In the genomic region with DNA sequence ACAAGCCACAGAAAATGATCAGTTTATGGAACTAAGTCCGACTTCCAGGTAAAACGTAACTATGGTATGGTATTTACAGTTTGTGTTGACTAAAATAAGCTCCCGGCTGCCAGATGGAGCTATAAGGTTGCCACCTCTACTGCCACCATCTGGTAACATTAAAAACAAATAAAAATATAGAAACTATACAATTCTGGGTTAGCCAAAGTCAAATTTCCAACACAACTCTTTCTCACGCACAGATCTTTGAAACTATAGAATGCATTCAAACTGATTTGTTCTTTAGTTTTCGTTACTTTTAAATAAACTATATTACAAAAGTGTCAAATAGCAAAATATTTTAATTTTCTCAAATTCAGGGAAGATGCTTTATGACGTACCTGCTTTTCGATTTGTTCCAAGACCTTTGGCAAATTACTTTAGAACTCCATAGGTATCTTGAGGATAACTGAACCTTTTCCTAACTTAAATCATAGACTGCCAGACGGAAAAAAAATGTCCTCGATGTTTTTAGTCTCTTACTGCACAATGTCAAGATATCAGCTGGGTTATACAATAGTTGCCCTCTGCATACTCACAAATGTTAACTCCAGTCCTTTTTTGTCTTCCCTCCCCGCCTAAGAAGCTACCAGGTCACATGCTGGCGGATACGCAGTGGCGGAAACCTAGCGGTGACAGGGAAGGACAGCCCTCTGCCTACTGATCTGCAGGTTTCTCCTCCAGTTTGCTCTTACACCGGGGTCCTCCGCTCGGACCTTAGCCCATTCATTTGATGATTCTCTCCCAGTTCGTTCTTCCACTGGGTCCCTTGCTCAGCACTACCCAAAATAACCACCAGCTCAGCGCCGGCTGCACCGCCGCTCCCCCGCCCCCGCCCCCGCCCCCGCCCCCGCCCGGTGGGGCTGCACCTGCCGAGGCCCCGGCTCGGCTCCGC, we compare ENCODE assay signal across 1 cellular context.
TF ChIP-seq lines count a peak whose summit lies in the region.

No MANE protein-coding gene starts in this region.

TF ChIP-seq in H1, 55 proteins besides CTCF, POLR2A, EP300 and RAD21:
- TF ChIP-seq NANOG (IDR thresholded peaks at IDR 0.05; ENCODE audit: insufficient read depth, low read depth, low read length, poor library complexity, severe bottlenecking), result no peak
- no peak for TF ChIP-seq JUND (IDR thresholded peaks at IDR 0.05; ENCODE audit: low read length)
- TF ChIP-seq TAF1 (IDR thresholded peaks at IDR 0.05; ENCODE audit: low read depth, low read length), result no peak
- TF ChIP-seq SP4 (IDR thresholded peaks at IDR 0.05; ENCODE audit: low read length), result no peak
- TF ChIP-seq RXRA (IDR thresholded peaks at IDR 0.05; ENCODE audit: insufficient read depth, low read depth, low read length), result no peak
- TF ChIP-seq CREB1 (IDR thresholded peaks at IDR 0.05), result no peak
- no peak for TF ChIP-seq SP1 (IDR thresholded peaks at IDR 0.05; ENCODE audit: low read depth, low read length)
- no peak for TF ChIP-seq SIX5 (IDR thresholded peaks at IDR 0.05; ENCODE audit: low read depth, low read length)
- no peak for TF ChIP-seq GABPA (IDR thresholded peaks at IDR 0.05; ENCODE audit: borderline replicate concordance, insufficient read depth, low read length)
- no peak for TF ChIP-seq SRF (IDR thresholded peaks at IDR 0.05; ENCODE audit: low read depth, low read length)
- TF ChIP-seq, protein P1, sequence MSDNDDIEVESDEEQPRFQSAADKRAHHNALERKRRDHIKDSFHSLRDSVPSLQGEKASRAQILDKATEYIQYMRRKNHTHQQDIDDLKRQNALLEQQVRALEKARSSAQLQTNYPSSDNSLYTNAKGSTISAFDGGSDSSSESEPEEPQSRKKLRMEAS (IDR thresholded peaks at IDR 0.05), result peak; percentile 47; the same call in 1 of the 2 replicates
- TF ChIP-seq SIN3A (conservative IDR thresholded peaks at IDR 0.05 in 1 of 2, IDR thresholded peaks at IDR 0.05 in 1 of 2; ENCODE audit: low read depth in 1 of 2, low read length in 2 of 2), result peak; percentile 51 to 73; a peak in 2 of 4 replicates
- no peak for TF ChIP-seq TEAD4 (IDR thresholded peaks at IDR 0.05; ENCODE audit: low read depth, low read length)
- no peak for TF ChIP-seq CBX5 (IDR thresholded peaks at IDR 0.05; ENCODE audit: low read depth, low read length)
- TF ChIP-seq TBP (IDR thresholded peaks at IDR 0.05; ENCODE audit: low read depth, low read length), result peak; percentile 59
- TF ChIP-seq ASH2L (IDR thresholded peaks at IDR 0.05; ENCODE audit: low read length), result no peak
- no peak for TF ChIP-seq SUZ12 (IDR thresholded peaks at IDR 0.05; ENCODE audit: low read length)
- no peak for TF ChIP-seq JUN (IDR thresholded peaks at IDR 0.05; ENCODE audit: low read depth, low read length)
- no peak for TF ChIP-seq BACH1 (IDR thresholded peaks at IDR 0.05; ENCODE audit: low read length)
- no peak for TF ChIP-seq SP2 (IDR thresholded peaks at IDR 0.05; ENCODE audit: low read length)
- no peak for TF ChIP-seq BCL11A (IDR thresholded peaks at IDR 0.05; ENCODE audit: low read depth in 2 of 2, low read length in 2 of 2)
- TF ChIP-seq, protein P2, sequence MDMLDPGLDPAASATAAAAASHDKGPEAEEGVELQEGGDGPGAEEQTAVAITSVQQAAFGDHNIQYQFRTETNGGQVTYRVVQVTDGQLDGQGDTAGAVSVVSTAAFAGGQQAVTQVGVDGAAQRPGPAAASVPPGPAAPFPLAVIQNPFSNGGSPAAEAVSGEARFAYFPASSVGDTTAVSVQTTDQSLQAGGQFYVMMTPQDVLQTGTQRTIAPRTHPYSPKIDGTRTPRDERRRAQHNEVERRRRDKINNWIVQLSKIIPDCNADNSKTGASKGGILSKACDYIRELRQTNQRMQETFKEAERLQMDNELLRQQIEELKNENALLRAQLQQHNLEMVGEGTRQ (IDR thresholded peaks at IDR 0.05; ENCODE audit: low read length), result peak; percentile 52; the same call in 1 of the 2 replicates
- no peak for TF ChIP-seq FOSL1 (IDR thresholded peaks at IDR 0.05; ENCODE audit: insufficient read depth, low read depth, low read length)
- peak; percentile 65 for TF ChIP-seq SAP30 (IDR thresholded peaks at IDR 0.05; ENCODE audit: insufficient read depth, insufficient replicate concordance, low read length)
- no peak for TF ChIP-seq HDAC6 (IDR thresholded peaks at IDR 0.05; ENCODE audit: low read depth, low read length)
- TF ChIP-seq TCF12 (IDR thresholded peaks at IDR 0.05; ENCODE audit: low read depth, low read length), result no peak
- no peak for TF ChIP-seq TAF7 (optimal IDR thresholded peaks at IDR 0.05; ENCODE audit: borderline replicate concordance, low read depth, low read length)
- no peak for TF ChIP-seq CTBP2 (IDR thresholded peaks at IDR 0.05; ENCODE audit: borderline replicate concordance, insufficient read depth, insufficient read length, low read length)
- no peak for TF ChIP-seq GTF2F1 (IDR thresholded peaks at IDR 0.05; ENCODE audit: borderline replicate concordance, low read depth, low read length)
- TF ChIP-seq, protein P3, sequence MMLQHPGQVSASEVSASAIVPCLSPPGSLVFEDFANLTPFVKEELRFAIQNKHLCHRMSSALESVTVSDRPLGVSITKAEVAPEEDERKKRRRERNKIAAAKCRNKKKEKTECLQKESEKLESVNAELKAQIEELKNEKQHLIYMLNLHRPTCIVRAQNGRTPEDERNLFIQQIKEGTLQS (IDR thresholded peaks at IDR 0.05; ENCODE audit: insufficient read depth, low read depth, low read length), result no peak
- no peak for TF ChIP-seq EZH2 (IDR thresholded peaks at IDR 0.05; ENCODE audit: low read depth, low read length, severe bottlenecking)
- TF ChIP-seq CEBPB (IDR thresholded peaks at IDR 0.05; ENCODE audit: low read depth, low read length), result no peak
- TF ChIP-seq KDM4A (IDR thresholded peaks at IDR 0.05; ENCODE audit: low read depth, low read length, severe bottlenecking), result no peak
- TF ChIP-seq, protein P4, sequence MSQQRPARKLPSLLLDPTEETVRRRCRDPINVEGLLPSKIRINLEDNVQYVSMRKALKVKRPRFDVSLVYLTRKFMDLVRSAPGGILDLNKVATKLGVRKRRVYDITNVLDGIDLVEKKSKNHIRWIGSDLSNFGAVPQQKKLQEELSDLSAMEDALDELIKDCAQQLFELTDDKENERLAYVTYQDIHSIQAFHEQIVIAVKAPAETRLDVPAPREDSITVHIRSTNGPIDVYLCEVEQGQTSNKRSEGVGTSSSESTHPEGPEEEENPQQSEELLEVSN (IDR thresholded peaks at IDR 0.05), result no peak
- TF ChIP-seq POLR2AphosphoS5 (IDR thresholded peaks at IDR 0.05; ENCODE audit: low read depth, low read length), result 0 out of 2 replicates have a peak, but pooled peaks have one; percentile 19
- TF ChIP-seq EGR1 (IDR thresholded peaks at IDR 0.05; ENCODE audit: borderline replicate concordance, low read depth, low read length), result no peak
- TF ChIP-seq CHD2 (IDR thresholded peaks at IDR 0.05; ENCODE audit: low read length), result no peak
- no peak for TF ChIP-seq POU5F1 (IDR thresholded peaks at IDR 0.05; ENCODE audit: low read depth, low read length)
- TF ChIP-seq, protein P5, sequence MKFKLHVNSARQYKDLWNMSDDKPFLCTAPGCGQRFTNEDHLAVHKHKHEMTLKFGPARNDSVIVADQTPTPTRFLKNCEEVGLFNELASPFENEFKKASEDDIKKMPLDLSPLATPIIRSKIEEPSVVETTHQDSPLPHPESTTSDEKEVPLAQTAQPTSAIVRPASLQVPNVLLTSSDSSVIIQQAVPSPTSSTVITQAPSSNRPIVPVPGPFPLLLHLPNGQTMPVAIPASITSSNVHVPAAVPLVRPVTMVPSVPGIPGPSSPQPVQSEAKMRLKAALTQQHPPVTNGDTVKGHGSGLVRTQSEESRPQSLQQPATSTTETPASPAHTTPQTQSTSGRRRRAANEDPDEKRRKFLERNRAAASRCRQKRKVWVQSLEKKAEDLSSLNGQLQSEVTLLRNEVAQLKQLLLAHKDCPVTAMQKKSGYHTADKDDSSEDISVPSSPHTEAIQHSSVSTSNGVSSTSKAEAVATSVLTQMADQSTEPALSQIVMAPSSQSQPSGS (IDR thresholded peaks at IDR 0.05; ENCODE audit: low read length), result no peak
- no peak for TF ChIP-seq KDM5A (IDR thresholded peaks at IDR 0.05; ENCODE audit: low read length)
- no peak for TF ChIP-seq ZNF274 (IDR thresholded peaks at IDR 0.05; ENCODE audit: borderline replicate concordance, extremely low read depth, low read length)
- TF ChIP-seq MAFK (IDR thresholded peaks at IDR 0.05; ENCODE audit: low read depth, low read length), result no peak
- no peak for TF ChIP-seq HDAC2 (IDR thresholded peaks at IDR 0.05; ENCODE audit: borderline replicate concordance in 1 of 2, low read depth in 2 of 2, low read length in 2 of 2)
- no peak for TF ChIP-seq NRF1 (IDR thresholded peaks at IDR 0.05; ENCODE audit: low read depth, low read length)
- TF ChIP-seq, protein P6, sequence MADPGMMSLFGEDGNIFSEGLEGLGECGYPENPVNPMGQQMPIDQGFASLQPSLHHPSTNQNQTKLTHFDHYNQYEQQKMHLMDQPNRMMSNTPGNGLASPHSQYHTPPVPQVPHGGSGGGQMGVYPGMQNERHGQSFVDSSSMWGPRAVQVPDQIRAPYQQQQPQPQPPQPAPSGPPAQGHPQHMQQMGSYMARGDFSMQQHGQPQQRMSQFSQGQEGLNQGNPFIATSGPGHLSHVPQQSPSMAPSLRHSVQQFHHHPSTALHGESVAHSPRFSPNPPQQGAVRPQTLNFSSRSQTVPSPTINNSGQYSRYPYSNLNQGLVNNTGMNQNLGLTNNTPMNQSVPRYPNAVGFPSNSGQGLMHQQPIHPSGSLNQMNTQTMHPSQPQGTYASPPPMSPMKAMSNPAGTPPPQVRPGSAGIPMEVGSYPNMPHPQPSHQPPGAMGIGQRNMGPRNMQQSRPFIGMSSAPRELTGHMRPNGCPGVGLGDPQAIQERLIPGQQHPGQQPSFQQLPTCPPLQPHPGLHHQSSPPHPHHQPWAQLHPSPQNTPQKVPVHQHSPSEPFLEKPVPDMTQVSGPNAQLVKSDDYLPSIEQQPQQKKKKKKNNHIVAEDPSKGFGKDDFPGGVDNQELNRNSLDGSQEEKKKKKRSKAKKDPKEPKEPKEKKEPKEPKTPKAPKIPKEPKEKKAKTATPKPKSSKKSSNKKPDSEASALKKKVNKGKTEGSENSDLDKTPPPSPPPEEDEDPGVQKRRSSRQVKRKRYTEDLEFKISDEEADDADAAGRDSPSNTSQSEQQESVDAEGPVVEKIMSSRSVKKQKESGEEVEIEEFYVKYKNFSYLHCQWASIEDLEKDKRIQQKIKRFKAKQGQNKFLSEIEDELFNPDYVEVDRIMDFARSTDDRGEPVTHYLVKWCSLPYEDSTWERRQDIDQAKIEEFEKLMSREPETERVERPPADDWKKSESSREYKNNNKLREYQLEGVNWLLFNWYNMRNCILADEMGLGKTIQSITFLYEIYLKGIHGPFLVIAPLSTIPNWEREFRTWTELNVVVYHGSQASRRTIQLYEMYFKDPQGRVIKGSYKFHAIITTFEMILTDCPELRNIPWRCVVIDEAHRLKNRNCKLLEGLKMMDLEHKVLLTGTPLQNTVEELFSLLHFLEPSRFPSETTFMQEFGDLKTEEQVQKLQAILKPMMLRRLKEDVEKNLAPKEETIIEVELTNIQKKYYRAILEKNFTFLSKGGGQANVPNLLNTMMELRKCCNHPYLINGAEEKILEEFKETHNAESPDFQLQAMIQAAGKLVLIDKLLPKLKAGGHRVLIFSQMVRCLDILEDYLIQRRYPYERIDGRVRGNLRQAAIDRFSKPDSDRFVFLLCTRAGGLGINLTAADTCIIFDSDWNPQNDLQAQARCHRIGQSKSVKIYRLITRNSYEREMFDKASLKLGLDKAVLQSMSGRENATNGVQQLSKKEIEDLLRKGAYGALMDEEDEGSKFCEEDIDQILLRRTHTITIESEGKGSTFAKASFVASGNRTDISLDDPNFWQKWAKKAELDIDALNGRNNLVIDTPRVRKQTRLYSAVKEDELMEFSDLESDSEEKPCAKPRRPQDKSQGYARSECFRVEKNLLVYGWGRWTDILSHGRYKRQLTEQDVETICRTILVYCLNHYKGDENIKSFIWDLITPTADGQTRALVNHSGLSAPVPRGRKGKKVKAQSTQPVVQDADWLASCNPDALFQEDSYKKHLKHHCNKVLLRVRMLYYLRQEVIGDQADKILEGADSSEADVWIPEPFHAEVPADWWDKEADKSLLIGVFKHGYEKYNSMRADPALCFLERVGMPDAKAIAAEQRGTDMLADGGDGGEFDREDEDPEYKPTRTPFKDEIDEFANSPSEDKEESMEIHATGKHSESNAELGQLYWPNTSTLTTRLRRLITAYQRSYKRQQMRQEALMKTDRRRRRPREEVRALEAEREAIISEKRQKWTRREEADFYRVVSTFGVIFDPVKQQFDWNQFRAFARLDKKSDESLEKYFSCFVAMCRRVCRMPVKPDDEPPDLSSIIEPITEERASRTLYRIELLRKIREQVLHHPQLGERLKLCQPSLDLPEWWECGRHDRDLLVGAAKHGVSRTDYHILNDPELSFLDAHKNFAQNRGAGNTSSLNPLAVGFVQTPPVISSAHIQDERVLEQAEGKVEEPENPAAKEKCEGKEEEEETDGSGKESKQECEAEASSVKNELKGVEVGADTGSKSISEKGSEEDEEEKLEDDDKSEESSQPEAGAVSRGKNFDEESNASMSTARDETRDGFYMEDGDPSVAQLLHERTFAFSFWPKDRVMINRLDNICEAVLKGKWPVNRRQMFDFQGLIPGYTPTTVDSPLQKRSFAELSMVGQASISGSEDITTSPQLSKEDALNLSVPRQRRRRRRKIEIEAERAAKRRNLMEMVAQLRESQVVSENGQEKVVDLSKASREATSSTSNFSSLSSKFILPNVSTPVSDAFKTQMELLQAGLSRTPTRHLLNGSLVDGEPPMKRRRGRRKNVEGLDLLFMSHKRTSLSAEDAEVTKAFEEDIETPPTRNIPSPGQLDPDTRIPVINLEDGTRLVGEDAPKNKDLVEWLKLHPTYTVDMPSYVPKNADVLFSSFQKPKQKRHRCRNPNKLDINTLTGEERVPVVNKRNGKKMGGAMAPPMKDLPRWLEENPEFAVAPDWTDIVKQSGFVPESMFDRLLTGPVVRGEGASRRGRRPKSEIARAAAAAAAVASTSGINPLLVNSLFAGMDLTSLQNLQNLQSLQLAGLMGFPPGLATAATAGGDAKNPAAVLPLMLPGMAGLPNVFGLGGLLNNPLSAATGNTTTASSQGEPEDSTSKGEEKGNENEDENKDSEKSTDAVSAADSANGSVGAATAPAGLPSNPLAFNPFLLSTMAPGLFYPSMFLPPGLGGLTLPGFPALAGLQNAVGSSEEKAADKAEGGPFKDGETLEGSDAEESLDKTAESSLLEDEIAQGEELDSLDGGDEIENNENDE (IDR thresholded peaks at IDR 0.05; ENCODE audit: insufficient replicate concordance, low read length), result peak; percentile 63
- no peak for TF ChIP-seq BRCA1 (IDR thresholded peaks at IDR 0.05; ENCODE audit: low read depth, low read length)
